ENCODE assay signal across 8 cellular contexts in genomic region chr10:117174439-117175214, GRCh38.
A peak's percentile ranks its signal among the peaks of the same experiment; 100 is the strongest.
DNase-seq lines count a peak whose midpoint lies in the region; ATAC-seq and TF ChIP-seq lines count a peak whose summit lies in the region.

No MANE protein-coding gene starts in this region.

- no peaks in the 10 kb centered on the region for H3K9me3 ChIP-seq in muscle layer of duodenum (ENCODE audit: control insufficient read depth in 1 of 2, low read length in 2 of 2)

- peaks cover 26% of the 10 kb centered on the region for H3K27me3 ChIP-seq in muscle layer of duodenum (ENCODE audit: low read depth, low read length)

- H3K4me3 ChIP-seq in muscle layer of duodenum (ENCODE audit: low read depth in 1 of 2, low read length in 2 of 2): peak overlapping the region; percentile 64 to 68

- H3K4me1 ChIP-seq in muscle layer of duodenum (ENCODE audit: control insufficient read depth in 1 of 2, insufficient read depth in 2 of 2, low read length in 2 of 2): peaks cover 0 to 14% of the 10 kb centered on the region in 2 donors

- peak; percentile 66 for DNase-seq in COLO668 (lab: John Stamatoyannopoulos, UW; ENCODE audit: unreplicated experiment)
- peak; percentile 91 for DNase-seq in HK-2 (ENCODE audit: unreplicated experiment)
- DNase-seq in NOMO-1 (lab: John Stamatoyannopoulos, UW; ENCODE audit: unreplicated experiment in 2 of 2): peak; percentile 68 to 77
- DNase-seq in activated CD8-positive, alpha-beta memory T cell treated with anti-CD3 and anti-CD28 coated beads, Interleukin-2, amount 50 U/mL, for 4 hours: peak; percentile 84
- peak; percentile 62 to 74 for DNase-seq in erythroblast (lab: John Stamatoyannopoulos, UW)
- peak; percentile 93 for DNase-seq in stimulated activated CD8-positive, alpha-beta memory T cell treated with anti-CD3 and anti-CD28 coated beads, Interleukin-4, amount 100 ng/mL, for 48 hours

- no peak for TF ChIP-seq POLR2A in erythroblast (IDR thresholded peaks at IDR 0.05; ENCODE audit: low read length)

- no peaks in the 10 kb centered on the region for H3K36me3 ChIP-seq in muscle layer of duodenum (ENCODE audit: control insufficient read depth in 1 of 2, insufficient read depth in 2 of 2, low read length in 2 of 2)

- no peak overlapping the region for H3K27ac ChIP-seq in muscle layer of duodenum (ENCODE audit: low read length)

- ATAC-seq in GM19463 (IDR thresholded peaks at IDR 0.05; ENCODE audit: unreplicated experiment): peak; percentile 74
